In genomic region chr6:113651120-113651519, GRCh38 we compare ENCODE assay signal across 18 cellular contexts.
DNase-seq lines count a peak whose midpoint lies in the region; TF ChIP-seq lines count a peak whose summit lies in the region.
"Had no signal": no experiment of that assay in that cellular context is flagged by ENCODE, and none has a peak within 500 bp of the region (broad histone marks: within the 10 kb centered on the region; RNA-seq: fewer than 3 reads in every experiment).

No MANE protein-coding gene starts in this region.

- no peaks in the 10 kb centered on the region for H3K36me3 ChIP-seq in A673 (ENCODE audit: insufficient read depth, low read length, poor library complexity, severe bottlenecking)
- H3K36me3 ChIP-seq: gastrocnemius medialis, MG63, thyroid gland had no signal

- H3K27me3 ChIP-seq in dorsolateral prefrontal cortex = peaks cover 0 to 5% (median 0%) of the 10 kb centered on the region in 45 donors
- no peaks in the 10 kb centered on the region for H3K27me3 ChIP-seq in A673 (replicated peaks; ENCODE audit: insufficient read depth, low read depth, low read length, poor library complexity)
- H3K27me3 ChIP-seq: gastrocnemius medialis, MG63, thyroid gland had no signal

- H3K4me1 ChIP-seq in A673 (ENCODE audit: insufficient read depth, low read length, poor library complexity, severe bottlenecking) = no peaks in the 10 kb centered on the region
- H3K4me1 ChIP-seq: gastrocnemius medialis had no signal

- intact Hi-C loops in dorsolateral prefrontal cortex (cut with DNase I) (no loop called here), A673 (cut with micrococcal nuclease; ENCODE audit: unreplicated experiment) (no loop called here)

- TF ChIP-seq CTCF in AG10803 (conservative IDR thresholded peaks at IDR 0.05; ENCODE audit: low read length) = no peak
- no peak for TF ChIP-seq CTCF in HFF-Myc (IDR thresholded peaks at IDR 0.05; ENCODE audit: low read depth, low read length, missing control alignments)
- no peak for TF ChIP-seq CTCF in dorsolateral prefrontal cortex (IDR thresholded peaks at IDR 0.05 in 54 of 56, conservative IDR thresholded peaks at IDR 0.05 in 2 of 56; ENCODE audit: low read depth in 1 of 56, partially characterized antibody in 56 of 56)
- no peak for TF ChIP-seq CTCF in A673 (conservative IDR thresholded peaks at IDR 0.05; ENCODE audit: low read depth, low read length)

- DNase-seq in AG10803 (ENCODE audit: low read depth) = peak; percentile 20
- peak; percentile 26 for DNase-seq in HFF-Myc (ENCODE audit: extremely low read depth, low read depth)
- DNase-seq in dorsolateral prefrontal cortex = peak; percentile 11 to 67 (median 52)
- DNase-seq in midbrain (lab: John Stamatoyannopoulos, UW) = peak; percentile 39
- DNase-seq in A673 (ENCODE audit: low spot score) = no peak
- no peak for DNase-seq in stimulated activated CD4-positive, alpha-beta T cell treated with anti-CD3 and anti-CD28 coated beads, Interleukin-15, amount 100 ng/mL, for 24 hours
- no peak for DNase-seq in activated CD4-positive, alpha-beta T cell treated with anti-CD3 and anti-CD28 coated beads, Interleukin-2, amount 50 U/mL, for 4 hours
- no peak for DNase-seq in superior temporal gyrus (ENCODE audit: extremely low spot score)
- DNase-seq: ACHN; activated CD4-positive, alpha-beta T cell treated with anti-CD3 and anti-CD28 coated beads, Interleukin-2, amount 10 ng/mL, durations not matched to agents 7 days and 5 days; activated naive CD8-positive, alpha-beta T cell treated with anti-CD3 and anti-CD28 coated beads, Interleukin-2, amount 10 ng/mL, durations not matched to agents 7 days and 5 days; activated T-cell treated with anti-CD3 and anti-CD28 coated beads, Interleukin-2, amount 50 U/mL, for 1 hour; central memory CD4-positive, alpha-beta T cell; MG63; NCI-H774; thyroid gland had no signal

- CTCF ChIA-PET in A673 (lab: Charles Lee) = no interaction called here

- H3K27ac ChIP-seq in dorsolateral prefrontal cortex = peak overlapping the region in 3 of 59 donors; percentile 7 to 41 (median 23)
- no peak overlapping the region for H3K27ac ChIP-seq in A673 (ENCODE audit: low read depth, low read length, poor library complexity, severe bottlenecking)
- H3K27ac ChIP-seq: gastrocnemius medialis, thyroid gland had no signal

- POLR2A ChIA-PET in A673 (lab: Charles Lee; ENCODE audit: low non-redundant PET) = no interaction called here

- H3K4me3 ChIP-seq in AG10803 (ENCODE audit: low read length) (no peak overlapping the region), HFF-Myc (replicated peaks; ENCODE audit: low read depth, low read length) (no peak overlapping the region), dorsolateral prefrontal cortex (no peak overlapping the region), A673 (ENCODE audit: low read depth, low read length, poor library complexity, severe bottlenecking) (no peak overlapping the region)
- H3K4me3 ChIP-seq: gastrocnemius medialis, GM23338, MG63, thyroid gland had no signal

- no TSS peak for BruUV-seq in A673 (replicated peaks; lab: Mats Ljungman, UMichigan)

- no peaks in the 10 kb centered on the region for H3K9me3 ChIP-seq in A673 (ENCODE audit: low read depth, low read length, poor library complexity, severe bottlenecking)
- H3K9me3 ChIP-seq: gastrocnemius medialis, MG63, thyroid gland had no signal

Comparison
In these comparisons a context has a peak if more than half of its experiments do, and no peak if none do; other contexts are left out.
1. DNase-seq: peak in AG10803 (single experiment), HFF-Myc (single experiment), dorsolateral prefrontal cortex (10 of 10) and midbrain (single experiment); none in A673 (single experiment), stimulated activated CD4-positive, alpha-beta T cell treated with anti-CD3 and anti-CD28 coated beads, Interleukin-15, amount 100 ng/mL, for 24 hours (single experiment), activated CD4-positive, alpha-beta T cell treated with anti-CD3 and anti-CD28 coated beads, Interleukin-2, amount 50 U/mL, for 4 hours (0 of 2) and superior temporal gyrus (single experiment).